In the genomic region with DNA sequence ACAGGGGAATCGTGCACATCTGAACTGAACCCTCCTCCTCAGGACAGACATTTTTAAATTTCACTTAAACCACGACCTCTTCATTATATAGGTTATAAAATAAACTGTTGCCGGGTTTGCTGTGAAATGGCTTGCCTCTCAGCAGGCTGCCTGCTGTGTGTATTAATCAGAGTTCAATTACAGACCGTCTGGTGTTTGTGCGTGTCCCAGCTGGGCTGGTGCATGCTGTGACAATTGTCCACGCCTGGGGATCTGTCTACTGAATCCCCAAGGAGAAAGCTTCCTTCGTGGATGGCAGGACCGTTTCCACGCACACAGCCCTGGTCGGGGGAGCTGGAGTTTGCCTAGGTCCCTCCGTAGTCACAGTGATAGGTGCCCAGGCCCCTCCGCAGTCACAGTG, we compare ENCODE assay signal across 15 cellular contexts.
"Had no signal": no experiment of that assay in that cellular context is flagged by ENCODE, and none has a peak within 500 bp of the region (broad histone marks: within the 10 kb centered on the region; RNA-seq: fewer than 3 reads in every experiment).

No MANE protein-coding gene starts in this region.

- H3K4me3 ChIP-seq: thyroid gland had no signal

- H3K4me3 Mint-ChIP-seq: activated naive CD8-positive, alpha-beta T cell treated with anti-CD3 and anti-CD28 coated beads, Interleukin-2, amount 10 ng/mL, durations not matched to agents 7 days and 5 days; endodermal cell had no signal

- H3K4me1 ChIP-seq: thyroid gland had no signal

- H3K27ac ChIP-seq: thyroid gland had no signal

- H3K27ac Mint-ChIP-seq: activated naive CD8-positive, alpha-beta T cell treated with anti-CD3 and anti-CD28 coated beads, Interleukin-2, amount 10 ng/mL, durations not matched to agents 7 days and 5 days; endodermal cell; progenitor cell of endocrine pancreas had no signal

- H3K36me3 ChIP-seq: thyroid gland had no signal

- H3K27me3 ChIP-seq: thyroid gland had no signal

- DNase-seq: activated CD4-positive, alpha-beta T cell treated with anti-CD3 and anti-CD28 coated beads, Interleukin-2, amount 50 U/mL, for 48 hours; activated naive CD8-positive, alpha-beta T cell treated with anti-CD3 and anti-CD28 coated beads, Interleukin-2, amount 10 ng/mL, durations not matched to agents 7 days and 5 days; activated T-cell treated with anti-CD3 and anti-CD28 coated beads, Interleukin-2, amount 50 U/mL, for 48 hours; anterior cingulate cortex; cerebellar nuclear complex; dermis blood vessel endothelial cell; endodermal cell; hippocampal formation; kidney glomerular epithelial cell; mesendoderm; right cardiac atrium; small intestine; thyroid gland had no signal

- H3K9me3 ChIP-seq: thyroid gland had no signal

- ATAC-seq: activated CD4-positive, CD25-positive, alpha-beta regulatory T cell treated with anti-CD3 and anti-CD28 coated beads, Interleukin-2, amount 50 U/mL, for 24 hours; right cardiac atrium had no signal
